ENCODE assay signal across 21 cellular contexts in the genomic region with DNA sequence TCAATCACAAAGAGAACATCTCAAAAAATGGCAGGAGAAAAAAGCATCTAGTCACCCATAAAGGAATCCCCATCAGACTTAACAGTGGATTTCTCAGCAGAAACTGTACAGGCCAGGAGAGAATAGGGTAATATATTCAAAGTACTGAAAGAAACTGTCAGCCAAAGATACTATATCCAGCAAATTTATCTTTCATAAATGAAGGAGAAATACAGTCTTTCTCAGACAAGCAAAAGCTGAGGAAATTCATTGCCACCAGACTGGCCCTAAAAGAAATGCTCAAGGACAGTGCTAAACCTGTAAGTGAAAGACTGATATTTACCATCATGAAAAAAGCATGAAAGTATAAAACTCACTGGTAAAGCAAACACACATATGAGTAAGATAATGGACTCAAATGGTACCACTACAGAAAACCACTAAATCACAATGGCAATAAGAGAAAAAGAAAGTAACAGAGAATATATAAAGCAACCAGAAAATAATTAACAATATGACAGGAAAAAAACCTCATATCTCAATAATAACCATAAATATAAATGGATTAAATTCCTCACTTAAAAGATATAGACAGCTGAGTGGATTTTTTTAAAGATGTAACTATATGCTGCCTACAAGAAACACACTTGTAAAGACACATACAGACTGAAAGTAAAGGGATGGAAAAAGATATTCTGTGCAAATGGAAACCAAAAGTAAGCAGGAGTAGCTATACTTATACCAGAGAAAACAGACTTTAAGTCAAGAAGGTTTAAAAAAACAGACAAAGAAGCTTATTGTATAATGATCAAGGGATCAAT.
"Had no signal": no experiment of that assay in that cellular context is flagged by ENCODE, and none has a peak within 500 bp of the region (broad histone marks: within the 10 kb centered on the region; RNA-seq: fewer than 3 reads in every experiment).

No MANE protein-coding gene starts in this region.

- H3K4me1 Mint-ChIP-seq: nephron progenitor cell; stimulated activated memory B cell treated with anti-CD40 and anti-IgM and Interleukin-4, amounts not matched to agents 10 μg/mL and 1 μg/mL and 100 μg/mL, for 72 hours had no signal

- H3K9me3 ChIP-seq: gastrocnemius medialis, right lobe of liver, uterus had no signal

- DNase-seq: effector memory CD8-positive, alpha-beta T cell; gastrocnemius medialis; heart right ventricle; hypothalamus; mammary epithelial cell; naive thymus-derived CD4-positive, alpha-beta T cell; nephron progenitor cell; psoas muscle; retina; right lobe of liver; stimulated activated CD4-positive, alpha-beta T cell treated with anti-CD3 and anti-CD28 coated beads, Interleukin-4, amount 100 ng/mL, for 24 hours; tibial artery; upper lobe of left lung; uterus had no signal

- H3K27me3 Mint-ChIP-seq: effector memory CD8-positive, alpha-beta T cell; stimulated activated memory B cell treated with anti-CD40 and anti-IgM and Interleukin-4, amounts not matched to agents 10 μg/mL and 1 μg/mL and 100 μg/mL, for 72 hours; stimulated activated naive CD8-positive, alpha-beta T cell treated with anti-CD3 and anti-CD28 coated beads, Interleukin-15, Interleukin-2, amounts not matched to agents 100 ng/mL and 50 ng/mL, for 24 hours had no signal

- H3K9ac ChIP-seq: parathyroid adenoma had no signal

- H2AFZ ChIP-seq: parathyroid adenoma had no signal

- H3K4me1 ChIP-seq: esophagus muscularis mucosa, gastrocnemius medialis, heart right ventricle, parathyroid adenoma, psoas muscle, right lobe of liver, tibial artery, upper lobe of left lung, uterus had no signal

- ATAC-seq: effector memory CD8-positive, alpha-beta T cell; gastrocnemius medialis; heart right ventricle; left lobe of liver; naive thymus-derived CD4-positive, alpha-beta T cell; psoas muscle; right lobe of liver; stimulated activated memory B cell treated with anti-CD40 and anti-IgM and Interleukin-4, amounts not matched to agents 10 μg/mL and 1 μg/mL and 100 μg/mL, for 72 hours had no signal

- H3K4me3 Mint-ChIP-seq: effector memory CD8-positive, alpha-beta T cell; nephron progenitor cell; stimulated activated memory B cell treated with anti-CD40 and anti-IgM and Interleukin-4, amounts not matched to agents 10 μg/mL and 1 μg/mL and 100 μg/mL, for 72 hours; stimulated activated naive CD8-positive, alpha-beta T cell treated with anti-CD3 and anti-CD28 coated beads, Interleukin-15, Interleukin-2, amounts not matched to agents 100 ng/mL and 50 ng/mL, for 24 hours had no signal

- FAIRE-seq: islet of Langerhans had no signal

- H3K27me3 ChIP-seq: esophagus muscularis mucosa, gastrocnemius medialis, heart right ventricle, right lobe of liver, tibial artery, upper lobe of left lung, uterus had no signal

- H3K27ac ChIP-seq: epithelial cell of prostate, esophagus muscularis mucosa, gastrocnemius medialis, heart right ventricle, parathyroid adenoma, psoas muscle, right lobe of liver, tibial artery, upper lobe of left lung, uterus had no signal

- H3K36me3 ChIP-seq: esophagus muscularis mucosa, gastrocnemius medialis, heart right ventricle, right lobe of liver, tibial artery, upper lobe of left lung, uterus had no signal

- H3K27ac Mint-ChIP-seq: effector memory CD8-positive, alpha-beta T cell; naive thymus-derived CD4-positive, alpha-beta T cell; nephron progenitor cell; stimulated activated memory B cell treated with anti-CD40 and anti-IgM and Interleukin-4, amounts not matched to agents 10 μg/mL and 1 μg/mL and 100 μg/mL, for 72 hours; stimulated activated naive CD8-positive, alpha-beta T cell treated with anti-CD3 and anti-CD28 coated beads, Interleukin-15, Interleukin-2, amounts not matched to agents 100 ng/mL and 50 ng/mL, for 24 hours had no signal

- H3K4me3 ChIP-seq: esophagus muscularis mucosa, gastrocnemius medialis, heart right ventricle, psoas muscle, right lobe of liver, tibial artery, upper lobe of left lung, uterus had no signal

- H3K79me2 ChIP-seq: parathyroid adenoma had no signal
